In genomic region chr12:101648195-101648594, GRCh38 we compare ENCODE assay signal across 33 cellular contexts. TPM values are rescaled to one million over a fixed set of nuclear protein-coding genes. Genes with fewer than 3 reads are reported as not detected.
DNase-seq lines count a peak whose midpoint lies in the region; ATAC-seq and TF ChIP-seq lines count a peak whose summit lies in the region.
"Had no signal": no experiment of that assay in that cellular context is flagged by ENCODE, and none has a peak within 500 bp of the region (broad histone marks: within the 10 kb centered on the region; RNA-seq: fewer than 3 reads in every experiment).

No MANE protein-coding gene starts in this region.

- H3K9me3 Mint-ChIP-seq in activated CD8-positive, alpha-beta T cell treated with anti-CD3 and anti-CD28 coated beads for 36 hours = no peaks in the 10 kb centered on the region
- H3K9me3 Mint-ChIP-seq in activated CD8-positive, alpha-beta T cell treated with anti-CD3 and anti-CD28 coated beads, Interleukin-2, amount 10 ng/mL, durations not matched to agents 7 days and 5 days (ENCODE audit: insufficient read depth) = no peaks in the 10 kb centered on the region
- H3K9me3 Mint-ChIP-seq in memory B cell = no peaks in the 10 kb centered on the region
- H3K9me3 Mint-ChIP-seq: activated CD4-positive, alpha-beta T cell treated with anti-CD3 and anti-CD28 coated beads, Interleukin-2, amount 10 ng/mL, durations not matched to agents 24 days and 14 days; immature natural killer cell had no signal

- H3K4me3 Mint-ChIP-seq in activated CD8-positive, alpha-beta T cell treated with anti-CD3 and anti-CD28 coated beads for 36 hours = no peak overlapping the region
- H3K4me3 Mint-ChIP-seq in activated CD8-positive, alpha-beta T cell treated with anti-CD3 and anti-CD28 coated beads, Interleukin-2, amount 10 ng/mL, durations not matched to agents 7 days and 5 days = no peak overlapping the region
- H3K4me3 Mint-ChIP-seq in memory B cell = no peak overlapping the region
- H3K4me3 Mint-ChIP-seq: activated CD4-positive, alpha-beta T cell treated with anti-CD3 and anti-CD28 coated beads, Interleukin-2, amount 10 ng/mL, durations not matched to agents 24 days and 14 days; immature natural killer cell had no signal

- CTCF ChIA-PET in activated CD8-positive, alpha-beta T cell treated with anti-CD3 and anti-CD28 coated beads for 36 hours (lab: Charles Lee) = no interaction called here
- CTCF ChIA-PET in activated CD8-positive, alpha-beta T cell treated with anti-CD3 and anti-CD28 coated beads, Interleukin-2, amount 10 ng/mL, durations not matched to agents 7 days and 5 days (lab: Charles Lee) = no interaction called here

- H3K27me3 Mint-ChIP-seq in activated CD8-positive, alpha-beta T cell treated with anti-CD3 and anti-CD28 coated beads for 36 hours = peaks cover 14% of the 10 kb centered on the region
- peaks cover 8% of the 10 kb centered on the region for H3K27me3 Mint-ChIP-seq in activated CD8-positive, alpha-beta T cell treated with anti-CD3 and anti-CD28 coated beads, Interleukin-2, amount 10 ng/mL, durations not matched to agents 7 days and 5 days (ENCODE audit: low read depth)
- H3K27me3 Mint-ChIP-seq in memory B cell = no peaks in the 10 kb centered on the region

- no peaks in the 10 kb centered on the region for H3K36me3 ChIP-seq in upper lobe of right lung
- H3K36me3 ChIP-seq in aorta (ENCODE audit: control insufficient read depth in 1 of 2, insufficient read depth in 2 of 2, low read length in 1 of 2) = no peaks in the 10 kb centered on the region
- H3K36me3 ChIP-seq: BLaER1, SJCRH30, transverse colon had no signal

- DNase-seq in activated CD8-positive, alpha-beta T cell treated with anti-CD3 and anti-CD28 coated beads for 36 hours = no peak
- DNase-seq in activated CD8-positive, alpha-beta T cell treated with anti-CD3 and anti-CD28 coated beads, Interleukin-2, amount 10 ng/mL, durations not matched to agents 7 days and 5 days = no peak
- DNase-seq in MV-4-11 (lab: John Stamatoyannopoulos, UW) = peak; percentile 62
- DNase-seq in memory B cell (ENCODE audit: low spot score in 2 of 2) = no peak
- DNase-seq in upper lobe of right lung = no peak
- DNase-seq in iPS-NIHi7 (ENCODE audit: extremely low spot score) = no peak
- DNase-seq in aorta = no peak
- no peak for DNase-seq in DMS 273 treated with DMSO at 0.1 percent for 48 hours (lab: John Stamatoyannopoulos, UW)
- DNase-seq: activated CD4-positive, alpha-beta T cell treated with anti-CD3 and anti-CD28 coated beads, Interleukin-2, amount 10 ng/mL, durations not matched to agents 24 days and 14 days; activated gamma-delta T cell treated with Interleukin-2 at 50 U/mL for 16 hours; activated T-cell treated with anti-CD3 and anti-CD28 coated beads, Interleukin-2, amount 50 U/mL, for 1 hour; effector memory CD4-positive, alpha-beta T cell; GDM1; hypothalamus; immature natural killer cell; left cardiac atrium; NCI-H1092 treated with DMSO at 0.1 percent for 48 hours; NCI-H187 treated with DMSO at 0.1 percent for 48 hours; NCI-H2227 treated with DMSO at 0.1 percent for 48 hours; right cardiac atrium; SJCRH30; stimulated activated CD4-positive, alpha-beta T cell treated with anti-CD3 and anti-CD28 coated beads, Interleukin-2, amount 100 ng/mL, for 24 hours; SW 1271; T-helper 9 cell; transverse colon had no signal

- no peak overlapping the region for H3K4me3 ChIP-seq in upper lobe of right lung
- no peak overlapping the region for H3K4me3 ChIP-seq in aorta (ENCODE audit: low read length in 2 of 2)
- H3K4me3 ChIP-seq: BLaER1, coronary artery, SJCRH30, smooth muscle cell, transverse colon had no signal

- 60 to 71% methylated on average over 2 of the region's 2 CpGs for WGBS in aorta, 2 donors

- no peak overlapping the region for H3K27ac Mint-ChIP-seq in activated CD8-positive, alpha-beta T cell treated with anti-CD3 and anti-CD28 coated beads for 36 hours
- no peak overlapping the region for H3K27ac Mint-ChIP-seq in activated CD8-positive, alpha-beta T cell treated with anti-CD3 and anti-CD28 coated beads, Interleukin-2, amount 10 ng/mL, durations not matched to agents 7 days and 5 days
- H3K27ac Mint-ChIP-seq in memory B cell = peak overlapping the region; percentile 28
- H3K27ac Mint-ChIP-seq: activated CD4-positive, alpha-beta T cell treated with anti-CD3 and anti-CD28 coated beads, Interleukin-2, amount 10 ng/mL, durations not matched to agents 24 days and 14 days; immature natural killer cell had no signal

- H3K4me1 ChIP-seq in upper lobe of right lung (no peaks in the 10 kb centered on the region), aorta (ENCODE audit: control insufficient read depth in 1 of 2, insufficient read depth in 2 of 2, low read length in 2 of 2) (no peaks in the 10 kb centered on the region)
- H3K4me1 ChIP-seq: SJCRH30 had no signal

- peaks cover 4% of the 10 kb centered on the region for H3K4me1 Mint-ChIP-seq in activated CD8-positive, alpha-beta T cell treated with anti-CD3 and anti-CD28 coated beads for 36 hours (ENCODE audit: low read depth)
- no peaks in the 10 kb centered on the region for H3K4me1 Mint-ChIP-seq in activated CD8-positive, alpha-beta T cell treated with anti-CD3 and anti-CD28 coated beads, Interleukin-2, amount 10 ng/mL, durations not matched to agents 7 days and 5 days (ENCODE audit: low read depth)
- peaks cover 3% of the 10 kb centered on the region for H3K4me1 Mint-ChIP-seq in memory B cell
- H3K4me1 Mint-ChIP-seq: activated CD4-positive, alpha-beta T cell treated with anti-CD3 and anti-CD28 coated beads, Interleukin-2, amount 10 ng/mL, durations not matched to agents 24 days and 14 days had no signal

- H3K27me3 ChIP-seq in upper lobe of right lung = no peaks in the 10 kb centered on the region
- peaks cover 0 to 2% of the 10 kb centered on the region in 2 donors for H3K27me3 ChIP-seq in aorta (ENCODE audit: control insufficient read depth in 1 of 2, insufficient read depth in 2 of 2, low read length in 1 of 2)
- H3K27me3 ChIP-seq: BLaER1, SJCRH30, transverse colon had no signal

- H3K9me3 ChIP-seq in upper lobe of right lung = no peaks in the 10 kb centered on the region
- H3K9me3 ChIP-seq in aorta (ENCODE audit: control insufficient read depth, low read length) = no peaks in the 10 kb centered on the region
- H3K9me3 ChIP-seq: BLaER1, SJCRH30, transverse colon had no signal

- intact Hi-C loops in activated CD8-positive, alpha-beta T cell treated with anti-CD3 and anti-CD28 coated beads for 36 hours (cut with micrococcal nuclease) = no loop called here
- intact Hi-C loops in upper lobe of right lung (cut with DNase I) (no loop called here), aorta (cut with DNase I) (no loop called here)

- TF ChIP-seq CTCF in activated CD8-positive, alpha-beta T cell treated with anti-CD3 and anti-CD28 coated beads for 36 hours (IDR thresholded peaks at IDR 0.05) = no peak
- no peak for TF ChIP-seq CTCF in upper lobe of right lung (IDR thresholded peaks at IDR 0.05)

- peak; percentile 74 for ATAC-seq in activated CD8-positive, alpha-beta T cell treated with anti-CD3 and anti-CD28 coated beads for 36 hours
- ATAC-seq in activated CD8-positive, alpha-beta T cell treated with anti-CD3 and anti-CD28 coated beads, Interleukin-2, amount 10 ng/mL, durations not matched to agents 7 days and 5 days = no peak
- ATAC-seq in memory B cell (ENCODE audit: low read depth) (peak; percentile 59), upper lobe of right lung (peak; percentile 23), aorta (ENCODE audit: low FRiP score) (no peak)
- ATAC-seq: left cardiac atrium, right cardiac atrium had no signal

- H3K36me3 Mint-ChIP-seq in activated CD8-positive, alpha-beta T cell treated with anti-CD3 and anti-CD28 coated beads for 36 hours (ENCODE audit: low read depth) = no peaks in the 10 kb centered on the region
- no peaks in the 10 kb centered on the region for H3K36me3 Mint-ChIP-seq in activated CD8-positive, alpha-beta T cell treated with anti-CD3 and anti-CD28 coated beads, Interleukin-2, amount 10 ng/mL, durations not matched to agents 7 days and 5 days (ENCODE audit: low read depth)
- H3K36me3 Mint-ChIP-seq in memory B cell = no peaks in the 10 kb centered on the region
- H3K36me3 Mint-ChIP-seq: immature natural killer cell had no signal

- H3K27ac ChIP-seq in upper lobe of right lung = no peak overlapping the region
- no peak overlapping the region for H3K27ac ChIP-seq in aorta (ENCODE audit: low read depth in 1 of 2, low read length in 2 of 2)
- H3K27ac ChIP-seq: BLaER1, coronary artery, epithelial cell of prostate, SJCRH30, transverse colon, VCaP had no signal

- POLR2A ChIA-PET in activated CD8-positive, alpha-beta T cell treated with anti-CD3 and anti-CD28 coated beads for 36 hours (lab: Charles Lee) = interaction anchor here (0.6 kb wide), 1 partner anchor 44 kb away, joined by 3 read pairs; no protein-coding TSS in a partner anchor
- POLR2A ChIA-PET in activated CD8-positive, alpha-beta T cell treated with anti-CD3 and anti-CD28 coated beads, Interleukin-2, amount 10 ng/mL, durations not matched to agents 7 days and 5 days (lab: Charles Lee) = no interaction called here

RNA-seq across cellular contexts. Expression of gene CHPT1, which starts 49.2 kb away (rescaled TPM):
- 10 to 100 TPM; 15.2 to 15.8 TPM for total RNA-seq in activated CD8-positive, alpha-beta T cell treated with anti-CD3 and anti-CD28 coated beads for 36 hours
- total RNA-seq in activated CD8-positive, alpha-beta T cell treated with anti-CD3 and anti-CD28 coated beads, Interleukin-2, amount 10 ng/mL, durations not matched to agents 7 days and 5 days = 10 to 100 TPM; 12.6 to 13.1 TPM
- total RNA-seq in upper lobe of right lung (71.4 TPM), aorta (10 to 100 TPM; 41.8 to 49.9 TPM)
- 10 to 100 TPM; 34.1 to 83.8 TPM for polyA plus RNA-seq in aorta

RNA-seq across cellular contexts. Expression of gene MYBPC1, which starts 53.4 kb away (rescaled TPM):
- not detected for total RNA-seq in activated CD8-positive, alpha-beta T cell treated with anti-CD3 and anti-CD28 coated beads for 36 hours
- not detected for total RNA-seq in activated CD8-positive, alpha-beta T cell treated with anti-CD3 and anti-CD28 coated beads, Interleukin-2, amount 10 ng/mL, durations not matched to agents 7 days and 5 days
- total RNA-seq in upper lobe of right lung (not detected), aorta (not detected)
- polyA plus RNA-seq in aorta = under 1 TPM in 1 of 2 donors, not detected in 1; 0.36 TPM
- total RNA-seq: activated CD4-positive, alpha-beta T cell treated with anti-CD3 and anti-CD28 coated beads, Interleukin-2, amount 10 ng/mL, durations not matched to agents 24 days and 14 days; glomerular endothelial cell; HT1080; RPMI7951; SJCRH30; smooth muscle cell had no signal
- polyA plus RNA-seq: immature natural killer cell, smooth muscle cell had no signal

Comparison
In these comparisons a context has a peak if more than half of its experiments do, and no peak if none do; other contexts are left out.
1. ATAC-seq: peak in activated CD8-positive, alpha-beta T cell treated with anti-CD3 and anti-CD28 coated beads for 36 hours (single experiment), memory B cell (single experiment) and upper lobe of right lung (single experiment); none in activated CD8-positive, alpha-beta T cell treated with anti-CD3 and anti-CD28 coated beads, Interleukin-2, amount 10 ng/mL, durations not matched to agents 7 days and 5 days (single experiment) and aorta (single experiment).